Comparison of ENCODE assay signal across 8 cellular contexts in genomic region chr11:65890324-65891179, GRCh38. TPM values are rescaled to one million over a fixed set of nuclear protein-coding genes. Genes with fewer than 3 reads are reported as not detected.
A peak's percentile ranks its signal among the peaks of the same experiment; 100 is the strongest.
DNase-seq lines count a peak whose midpoint lies in the region; ATAC-seq and TF ChIP-seq lines count a peak whose summit lies in the region.

CCDC85B (plus strand) TSS chr11:65890673; CDS start chr11:65890784, 111 bp downstream.

- no peaks in the 10 kb centered on the region for H3K9me3 Mint-ChIP-seq in mesothelial cell of epicardium

- H3K36me3 ChIP-seq in IMR-90 (ENCODE audit: control insufficient read depth, insufficient read depth, low read length): peaks cover 39% of the 10 kb centered on the region
- H3K36me3 ChIP-seq in OCI-LY3 (replicated peaks; ENCODE audit: low read depth, low read length): peaks cover 10% of the 10 kb centered on the region

- DNase-seq in Caki2 (ENCODE audit: low read depth) (peak; percentile 91), IMR-90 (peak; percentile 95), mesothelial cell of epicardium (ENCODE audit: low spot score in 2 of 2, unreplicated experiment in 2 of 2) (peak; percentile 94 to 97)
- DNase-seq in activated CD8-positive, alpha-beta memory T cell treated with anti-CD3 and anti-CD28 coated beads, Interleukin-2, amount 50 U/mL, for 4 hours: peak; percentile 99
- peak; percentile 97 to 98 for DNase-seq in stimulated activated CD8-positive, alpha-beta memory T cell treated with anti-CD3 and anti-CD28 coated beads, Interleukin-15, amount 100 ng/mL, for 4 hours (ENCODE audit: low read depth in 2 of 2)

- intact Hi-C loops in IMR-90 (cut with micrococcal nuclease): no loop called here

- H3K4me3 ChIP-seq in IMR-90 (ENCODE audit: insufficient read depth, low read depth, low read length) (peak within 1 kb of the TSS; percentile 63), OCI-LY3 (ENCODE audit: low read length) (peak within 1 kb of the TSS; percentile 92)

- peak within 1 kb of the TSS; percentile 90 for H4K91ac ChIP-seq in IMR-90 (ENCODE audit: insufficient read depth, low read depth, low read length)

- H3K36me3 Mint-ChIP-seq in mesothelial cell of epicardium: peaks cover 6% of the 10 kb centered on the region

- CTCF ChIA-PET in IMR-90 (lab: Yijun Ruan, JAX): interaction anchor here (1.0 to 2.0 kb wide), 5 partner anchors 21 to 31 kb away, joined by 3 to 9 read pairs (median 3); partner anchors contain the start of gene MUS81

- peaks cover 27% of the 10 kb centered on the region for H3K4me1 ChIP-seq in IMR-90 (ENCODE audit: control insufficient read depth, insufficient read depth, low read length)
- peaks cover 36% of the 10 kb centered on the region for H3K4me1 ChIP-seq in OCI-LY3 (ENCODE audit: low read length)

- H3K27ac ChIP-seq in IMR-90 (ENCODE audit: insufficient read depth, low read length) (peak within 1 kb of the TSS; percentile 93), OCI-LY3 (ENCODE audit: low read length) (peak within 1 kb of the TSS; percentile 82)

- peak within 1 kb of the TSS; percentile 88 for H3K23ac ChIP-seq in IMR-90 (ENCODE audit: low read depth, low read length)

- peak; percentile 87 for TF ChIP-seq POLR2A in IMR-90 (IDR thresholded peaks at IDR 0.05; ENCODE audit: low read depth, low read length)

- H2AK5ac ChIP-seq in IMR-90 (ENCODE audit: low read depth, low read length): peak within 1 kb of the TSS; percentile 82

- H2AK9ac ChIP-seq in IMR-90 (replicated peaks; ENCODE audit: low read depth, low read length, poor library complexity): peak within 1 kb of the TSS; percentile 83

- peak within 1 kb of the TSS; percentile 75 for H4K5ac ChIP-seq in IMR-90 (ENCODE audit: low read depth, low read length)

- peak within 1 kb of the TSS; percentile 86 for H2BK5ac ChIP-seq in IMR-90 (ENCODE audit: low read depth, low read length, poor library complexity, severe bottlenecking)

- peak within 1 kb of the TSS; percentile 97 for H3K4me3 Mint-ChIP-seq in mesothelial cell of epicardium

- H3K4me1 Mint-ChIP-seq in mesothelial cell of epicardium: peaks cover 46% of the 10 kb centered on the region

- H2AFZ ChIP-seq in IMR-90 (replicated peaks; ENCODE audit: low read length, poor library complexity): peak within 1 kb of the TSS; percentile 74
- peak within 1 kb of the TSS; percentile 0; the same call in 1 of the 2 replicates for H2AFZ ChIP-seq in OCI-LY3 (ENCODE audit: low read depth, low read length)

- peak within 1 kb of the TSS; percentile 85 for H3K4ac ChIP-seq in IMR-90 (ENCODE audit: low read depth, low read length)

- peaks cover 37% of the 10 kb centered on the region for H3K79me2 ChIP-seq in OCI-LY3 (ENCODE audit: low read length)

- ATAC-seq in GM21447 (IDR thresholded peaks at IDR 0.05; ENCODE audit: unreplicated experiment) (peak; percentile 44), IMR-90 (ENCODE audit: low read depth) (peak; percentile 50)

- H2BK15ac ChIP-seq in IMR-90 (ENCODE audit: low read depth, low read length): peak within 1 kb of the TSS; percentile 68; the same call in 2 of the 3 replicates

- peak within 1 kb of the TSS; percentile 96 for H3K27ac Mint-ChIP-seq in mesothelial cell of epicardium

- peak within 1 kb of the TSS; percentile 72 for H2BK120ac ChIP-seq in IMR-90 (ENCODE audit: low read depth, low read length)

- BruUV-seq in IMR-90 (replicated peaks; lab: Mats Ljungman, UMichigan): TSS peak; percentile 66

- H3K9me3 ChIP-seq in IMR-90 (ENCODE audit: control insufficient read depth, insufficient read depth, low read length) (no peaks in the 10 kb centered on the region), OCI-LY3 (ENCODE audit: insufficient read depth, low read length) (no peaks in the 10 kb centered on the region)

- peak within 1 kb of the TSS; percentile 90 for H3K14ac ChIP-seq in IMR-90 (replicated peaks; ENCODE audit: low read depth, low read length)

- POLR2A ChIA-PET in IMR-90 (lab: Charles Lee; ENCODE audit: unreplicated experiment): interaction anchor here (0.6 to 4.4 kb wide), 10 partner anchors 8 to 73 kb away, joined by 3 to 20 read pairs (median 5); partner anchors contain the start of genes FOSL1 and MUS81

- in situ Hi-C loops in Caki2 (cut with HindIII; ENCODE audit: low pct_unique_long_range_greater_than_20kb, low sequenced_read_pairs): no loop called here
- in situ Hi-C loops in IMR-90 (cut with MboI; ENCODE audit: low sequenced_read_pairs): loop anchor here (5.0 kb wide), 1 partner anchor 72 kb away; the partner anchor contains the start of gene SART1
- in situ Hi-C loops in endometrial microvascular endothelial cells (cut with HindIII; ENCODE audit: inconsistent ontology term, low pct_unique_long_range_greater_than_20kb, low sequenced_read_pairs): no loop called here

- H3K27me3 ChIP-seq in IMR-90 (ENCODE audit: control insufficient read depth, insufficient read depth, low read length) (no peaks in the 10 kb centered on the region), OCI-LY3 (ENCODE audit: low read depth, low read length) (no peaks in the 10 kb centered on the region)

- TF ChIP-seq CTCF in IMR-90 (conservative IDR thresholded peaks at IDR 0.05; ENCODE audit: low read depth, low read length) (no peak), OCI-LY3 (IDR thresholded peaks at IDR 0.05; ENCODE audit: low read depth, low read length) (peak; percentile 2), mesothelial cell of epicardium (IDR thresholded peaks at IDR 0.05; ENCODE audit: unreplicated experiment) (peak; percentile 35)

- peak within 1 kb of the TSS; percentile 88 for H3K9ac ChIP-seq in IMR-90 (ENCODE audit: low read depth, low read length)
- peak within 1 kb of the TSS; percentile 95 for H3K9ac ChIP-seq in OCI-LY3 (ENCODE audit: low read length)

- peak within 1 kb of the TSS; percentile 84 for H3K4me2 ChIP-seq in IMR-90 (ENCODE audit: low read depth, low read length)
- peak within 1 kb of the TSS; percentile 97 for H3K4me2 ChIP-seq in OCI-LY3 (ENCODE audit: low read length)

- WGBS in IMR-90 (ENCODE audit: extremely low coverage in 2 of 2, insufficient read length in 1 of 2), 2 experiments: 0% methylated on average over 57 of the region's 92 CpGs; no CpG with 5 or more reads in 1 of the 2 experiments

- peak within 1 kb of the TSS; percentile 25; the same call in 1 of the 2 replicates for H2BK20ac ChIP-seq in IMR-90 (ENCODE audit: low read depth, low read length)

- H3K18ac ChIP-seq in IMR-90 (ENCODE audit: low read depth, low read length): peak within 1 kb of the TSS; percentile 69

- peaks cover 60% of the 10 kb centered on the region for H4K20me1 ChIP-seq in IMR-90 (ENCODE audit: insufficient read depth, low read length)
- H4K20me1 ChIP-seq in OCI-LY3 (ENCODE audit: insufficient read depth, low read length): peaks cover 12% of the 10 kb centered on the region; the same call in 1 of the 2 replicates

- H3K56ac ChIP-seq in IMR-90 (ENCODE audit: extremely low read depth, insufficient read depth, low read length): peak within 1 kb of the TSS; percentile 80

- peak; percentile 11; the same call in 1 of the 2 replicates for TF ChIP-seq RAD21 in IMR-90 (IDR thresholded peaks at IDR 0.05; ENCODE audit: low read length)

- dilution Hi-C loops in IMR-90 (cut with HindIII; ENCODE audit: low sequenced_read_pairs, unreplicated experiment): no loop called here

- peaks cover 0 to 47% of the 10 kb centered on the region in 2 experiments for H3K79me1 ChIP-seq in IMR-90 (ENCODE audit: low read depth in 1 of 2, low read length in 2 of 2)

- peaks cover 11% of the 10 kb centered on the region for H3K27me3 Mint-ChIP-seq in mesothelial cell of epicardium (ENCODE audit: low read depth)

- H3K9me1 ChIP-seq in IMR-90 (ENCODE audit: insufficient read depth, low read length): 0 out of 2 replicates have a peak, but pooled peaks cover 4% of the 10 kb centered on the region

- peak within 1 kb of the TSS; percentile 64 to 80 for H4K8ac ChIP-seq in IMR-90 (ENCODE audit: low read depth in 2 of 2, low read length in 2 of 2)

TF ChIP-seq in IMR-90, 13 proteins besides CTCF, POLR2A, EP300 and RAD21:
- TF ChIP-seq FOS (IDR thresholded peaks at IDR 0.05; ENCODE audit: low read depth, low read length) (no peak), USF2 (IDR thresholded peaks at IDR 0.05; ENCODE audit: low read depth, low read length) (peak; percentile 35; the same call in 1 of the 2 replicates), BHLHE40 (IDR thresholded peaks at IDR 0.05; ENCODE audit: low read depth, low read length) (peak; percentile 90), MXI1 (IDR thresholded peaks at IDR 0.05; ENCODE audit: borderline replicate concordance, low read depth, low read length) (peak; percentile 81; the same call in 1 of the 2 replicates), MAZ (IDR thresholded peaks at IDR 0.05; ENCODE audit: borderline replicate concordance, low read depth, low read length) (peak; percentile 89), CEBPB (IDR thresholded peaks at IDR 0.05; ENCODE audit: low read depth, low read length) (no peak), CHD1 (IDR thresholded peaks at IDR 0.05; ENCODE audit: low read depth, low read length) (0 out of 2 replicates have a peak, but pooled peaks have one; percentile 30), MAFK (IDR thresholded peaks at IDR 0.05; ENCODE audit: low read depth, low read length) (no peak)

RNA-seq across cellular contexts. Expression of gene CCDC85B, which starts in this region (rescaled TPM):
- total RNA-seq in Caki2 (2014; rRNA removed; shearing (Covaris generic); ENCODE audit: low replicate concordance): 82.6 and 121 TPM in 2 replicates
- 17.6 and 21.9 TPM in 2 replicates for total RNA-seq in IMR-90 (2012; rRNA removed)
- 35.4 and 62.1 TPM in 2 replicates for polyA plus RNA-seq in IMR-90 (2012; rRNA removed)
- polyA plus RNA-seq in IMR-90 (2012; cell fraction: cytosol; rRNA removed): 125 and 188 TPM in 2 replicates
- 18.5 and 49.8 TPM in 2 replicates for polyA plus RNA-seq in IMR-90 (2012; cell fraction: nucleus; rRNA removed; ENCODE audit: low replicate concordance)
- 133 TPM for total RNA-seq in endometrial microvascular endothelial cells (ENCODE audit: inconsistent ontology term)
- total RNA-seq in mesothelial cell of epicardium: 12.3 to 13.8 TPM (median 12.8 TPM) in 3 replicates

Comparison
In these comparisons a context has a peak if more than half of its experiments do, and no peak if none do; other contexts are left out.
1. Peak in every context shown above with its lines: DNase-seq, ATAC-seq, H3K4me3 ChIP-seq and H3K27ac ChIP-seq.